ENCODE assay signal across 11 cellular contexts in genomic region chr11:44593194-44593593, GRCh38. TPM values are rescaled to one million over a fixed set of nuclear protein-coding genes. Genes with fewer than 3 reads are reported as not detected.
A peak's percentile ranks its signal among the peaks of the same experiment; 100 is the strongest.
DNase-seq lines count a peak whose midpoint lies in the region; ATAC-seq and TF ChIP-seq lines count a peak whose summit lies in the region.
"Had no signal": no experiment of that assay in that cellular context is flagged by ENCODE, and none has a peak within 500 bp of the region (broad histone marks: within the 10 kb centered on the region; RNA-seq: fewer than 3 reads in every experiment).

No MANE protein-coding gene starts in this region.

- DNase-seq in Ammon's horn (ENCODE audit: low spot score) (peak; percentile 93), RPMI7951 (ENCODE audit: low read depth) (peak; percentile 75), foreskin keratinocyte (peak in 1 of 2 donors; percentile 46), posterior cingulate gyrus (peak; percentile 77 to 99 (median 90)), NCI-H2029 (lab: John Stamatoyannopoulos, UW) (no peak), NCI-H524 treated with DMSO at 0.1 percent for 48 hours (lab: John Stamatoyannopoulos, UW) (no peak)
- no peak for DNase-seq in natural killer cell treated with Interleukin-12 subunit alpha and Interleukin-12 subunit beta and Interleukin-15 and Interleukin-18, amount 100 ng/mL, for 72 hours (ENCODE audit: low spot score)
- DNase-seq: activated CD4-positive, alpha-beta T cell treated with anti-CD3 and anti-CD28 coated beads, Interleukin-2, amount 50 U/mL, for 4 hours; NCI-H345; stimulated activated CD4-positive, alpha-beta T cell treated with anti-CD3 and anti-CD28 coated beads, Interleukin-4, amount 100 ng/mL, for 24 hours had no signal

- peak; percentile 59 for ATAC-seq in foreskin keratinocyte
- ATAC-seq in HG03045 (IDR thresholded peaks at IDR 0.05; ENCODE audit: unreplicated experiment): no peak
- ATAC-seq in natural killer cell treated with Interleukin-12 subunit alpha and Interleukin-12 subunit beta and Interleukin-15 and Interleukin-18, amount 100 ng/mL, for 72 hours: no peak

- no peaks in the 10 kb centered on the region for H3K36me3 Mint-ChIP-seq in natural killer cell treated with Interleukin-12 subunit alpha and Interleukin-12 subunit beta and Interleukin-15 and Interleukin-18, amount 100 ng/mL, for 72 hours

- H3K4me3 Mint-ChIP-seq in natural killer cell treated with Interleukin-12 subunit alpha and Interleukin-12 subunit beta and Interleukin-15 and Interleukin-18, amount 100 ng/mL, for 72 hours: no peak overlapping the region

- no peaks in the 10 kb centered on the region for H3K27me3 ChIP-seq in foreskin keratinocyte

- peaks cover 0 to 18% of the 10 kb centered on the region in 2 donors for H3K4me1 Mint-ChIP-seq in natural killer cell treated with Interleukin-12 subunit alpha and Interleukin-12 subunit beta and Interleukin-15 and Interleukin-18, amount 100 ng/mL, for 72 hours (ENCODE audit: low read depth in 2 of 2)

- H3K27ac ChIP-seq in foreskin keratinocyte: no peak overlapping the region

- peaks cover 14% of the 10 kb centered on the region for H3K4me1 ChIP-seq in foreskin keratinocyte

- no peaks in the 10 kb centered on the region for H3K9me3 Mint-ChIP-seq in natural killer cell treated with Interleukin-12 subunit alpha and Interleukin-12 subunit beta and Interleukin-15 and Interleukin-18, amount 100 ng/mL, for 72 hours

- peak overlapping the region in 1 of 2 donors; percentile 56 for H3K27ac Mint-ChIP-seq in natural killer cell treated with Interleukin-12 subunit alpha and Interleukin-12 subunit beta and Interleukin-15 and Interleukin-18, amount 100 ng/mL, for 72 hours

- no peaks in the 10 kb centered on the region for H3K27me3 Mint-ChIP-seq in natural killer cell treated with Interleukin-12 subunit alpha and Interleukin-12 subunit beta and Interleukin-15 and Interleukin-18, amount 100 ng/mL, for 72 hours

- no peak for TF ChIP-seq CTCF in foreskin keratinocyte (conservative IDR thresholded peaks at IDR 0.05)

- intact Hi-C loops in posterior cingulate gyrus (cut with DNase I): no loop called here

RNA-seq across cellular contexts. Expression of gene CD82, which starts 27.7 kb away (rescaled TPM):
- total RNA-seq in RPMI7951 (2014; rRNA removed; shearing (Covaris generic)): 83.6 and 92.1 TPM in 2 replicates
- total RNA-seq in foreskin keratinocyte: 91.8 and 97.5 TPM in 2 replicates
- 207 and 211 TPM in 2 replicates for polyA plus RNA-seq in foreskin keratinocyte
- total RNA-seq in natural killer cell treated with Interleukin-12 subunit alpha and Interleukin-12 subunit beta and Interleukin-15 and Interleukin-18, amount 100 ng/mL, for 72 hours: 100 to 1,000 TPM in 1 of 2 donors, 10 to 100 TPM in 1; 39.3 to 158 TPM

Comparison
In these comparisons a context has a peak if more than half of its experiments do, and no peak if none do; other contexts are left out.
1. DNase-seq: peak in Ammon's horn (single experiment), RPMI7951 (single experiment) and posterior cingulate gyrus (10 of 10); none in NCI-H2029 (single experiment), natural killer cell treated with Interleukin-12 subunit alpha and Interleukin-12 subunit beta and Interleukin-15 and Interleukin-18, amount 100 ng/mL, for 72 hours (single experiment) and NCI-H524 treated with DMSO at 0.1 percent for 48 hours (single experiment).